Comparison of ENCODE assay signal across 21 cellular contexts in genomic region chr6:144957236-144957937, GRCh38.
"Had no signal": no experiment of that assay in that cellular context is flagged by ENCODE, and none has a peak within 500 bp of the region (broad histone marks: within the 10 kb centered on the region; RNA-seq: fewer than 3 reads in every experiment).

No MANE protein-coding gene starts in this region.

- DNase-seq: activated B cell treated with CpG ODN at 0.5 μM for 24 hours; activated CD4-positive, alpha-beta memory T cell treated with anti-CD3 and anti-CD28 coated beads, Interleukin-2, amount 10 ng/mL, durations not matched to agents 7 days and 5 days; activated CD4-positive, alpha-beta T cell treated with anti-CD3 and anti-CD28 coated beads for 4 hours; activated CD8-positive, alpha-beta memory T cell treated with anti-CD3 and anti-CD28 coated beads, Interleukin-2, amount 10 ng/mL, durations not matched to agents 7 days and 5 days; activated naive CD4-positive, alpha-beta T cell treated with Interleukin-2 at 50 U/mL for 16 hours; activated naive CD8-positive, alpha-beta T cell treated with anti-CD3 and anti-CD28 coated beads, Interleukin-2, amount 10 ng/mL, durations not matched to agents 7 days and 5 days; gastrocnemius medialis; head of caudate nucleus; left ventricle myocardium superior; mucosa of descending colon; naive B cell; SK-N-SH; stimulated activated CD4-positive, alpha-beta T cell treated with anti-CD3 and anti-CD28 coated beads, Interleukin-15, amount 100 ng/mL, for 24 hours; stimulated activated CD4-positive, alpha-beta T cell treated with anti-CD3 and anti-CD28 coated beads, Interleukin-2, amount 100 ng/mL, for 48 hours; T-cell; transverse colon had no signal

- H3K27ac ChIP-seq: coronary artery, epithelial cell of prostate, gastrocnemius medialis, prostate gland, right atrium auricular region, skin epidermis, transverse colon had no signal

- H3K4me1 ChIP-seq: gastrocnemius medialis, prostate gland, right atrium auricular region, transverse colon had no signal

- H3K27me3 ChIP-seq: gastrocnemius medialis, right atrium auricular region, transverse colon had no signal

- ATAC-seq: activated CD8-positive, alpha-beta memory T cell treated with anti-CD3 and anti-CD28 coated beads, Interleukin-2, amount 10 ng/mL, durations not matched to agents 7 days and 5 days; gastrocnemius medialis; left ventricle myocardium superior; mucosa of descending colon; T-cell had no signal

- H3K36me3 ChIP-seq: gastrocnemius medialis, prostate gland, right atrium auricular region, transverse colon had no signal

- H3K4me3 ChIP-seq: coronary artery, gastrocnemius medialis, mucosa of descending colon, prostate gland, right atrium auricular region, skin epidermis, transverse colon had no signal

- H3K4me2 ChIP-seq: SK-N-SH had no signal

- H3K9me3 ChIP-seq: gastrocnemius medialis, mucosa of descending colon, prostate gland, right atrium auricular region, SK-N-SH, transverse colon had no signal

- H3K9ac ChIP-seq: SK-N-SH had no signal
